Comparison of ENCODE assay signal across 6 cellular contexts in the genomic region with DNA sequence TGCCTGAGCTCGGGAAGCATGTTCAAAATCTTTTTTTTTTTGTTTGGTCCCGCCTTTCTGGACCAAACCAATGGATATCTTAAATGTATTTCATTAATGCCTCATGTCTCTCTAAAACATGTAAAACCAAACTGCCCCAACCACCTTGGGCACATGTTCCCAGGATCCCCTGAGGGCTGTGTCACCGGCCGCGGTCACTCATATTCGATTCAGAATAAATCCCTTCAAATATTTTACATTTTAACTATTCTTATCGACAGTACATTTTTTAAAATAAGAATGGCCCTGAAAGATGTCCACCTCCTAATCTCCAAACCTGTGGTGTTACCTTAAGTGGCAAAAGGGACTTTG. TPM values are rescaled to one million over a fixed set of nuclear protein-coding genes. Genes with fewer than 3 reads are reported as not detected.
DNase-seq lines count a peak whose midpoint lies in the region; ATAC-seq and TF ChIP-seq lines count a peak whose summit lies in the region.

No MANE protein-coding gene starts in this region.

- TF ChIP-seq CTCF in NB4 (IDR thresholded peaks at IDR 0.05; ENCODE audit: low read depth, low read length) (no peak), chondrocyte (IDR thresholded peaks at IDR 0.05) (no peak), GM10248 (IDR thresholded peaks at IDR 0.05; ENCODE audit: control extremely low read depth, extremely low read depth, low read depth, missing control alignments) (no peak)

- DNase-seq in NB4 (ENCODE audit: low read depth) (no peak), chondrocyte (ENCODE audit: low spot score) (no peak), NCI-H1105 (lab: John Stamatoyannopoulos, UW) (no peak), GM10248 (ENCODE audit: extremely low spot score) (no peak)

- peaks cover 39% of the 10 kb centered on the region for H3K4me1 Mint-ChIP-seq in chondrocyte (ENCODE audit: low read depth)

- CTCF ChIA-PET in GM10248 (lab: Yijun Ruan, JAX), result interaction anchor here (1.1 to 7.2 kb wide), 4 partner anchors 14 to 71 kb away, joined by 3 to 55 read pairs (median 5); no protein-coding TSS in a partner anchor

- no peaks in the 10 kb centered on the region for H3K27me3 Mint-ChIP-seq in chondrocyte (ENCODE audit: low read depth)

- peak overlapping the region in 18 of 21 experiments; percentile 41 to 100 (median 98) for H3K27ac ChIP-seq in skin epidermis

- H3K4me3 ChIP-seq in NB4 (ENCODE audit: low read depth, low read length) (peak overlapping the region; percentile 94), skin epidermis (peak overlapping the region; percentile 36 to 83 (median 45))

- H3K9me3 Mint-ChIP-seq in chondrocyte (ENCODE audit: low read depth), result no peaks in the 10 kb centered on the region

- POLR2A ChIA-PET in GM10248 (lab: Yijun Ruan, JAX), result interaction anchor here (0.6 kb wide), 1 partner anchor 539 kb away, joined by 3 read pairs; no protein-coding TSS in a partner anchor

- ATAC-seq in GM18907 (IDR thresholded peaks at IDR 0.05; ENCODE audit: unreplicated experiment), result no peak

- H3K4me3 Mint-ChIP-seq in chondrocyte (ENCODE audit: unreplicated experiment), result peak overlapping the region; percentile 93

- H3K36me3 Mint-ChIP-seq in chondrocyte (ENCODE audit: low read depth), result peaks cover 7% of the 10 kb centered on the region

- H3K27ac Mint-ChIP-seq in chondrocyte (ENCODE audit: unreplicated experiment), result peak overlapping the region; percentile 100

- TF ChIP-seq POLR2A in NB4 (IDR thresholded peaks at IDR 0.05; ENCODE audit: extremely low read depth, insufficient read length), result no peak

RNA-seq across cellular contexts. Expression of a gene that starts 2.1 kb away (rescaled TPM):
- total RNA-seq in chondrocyte, result 146 to 166 TPM (median 161 TPM) in 3 replicates

RNA-seq across cellular contexts. Expression of a gene that starts 30.4 kb away (rescaled TPM):
- total RNA-seq in chondrocyte, result 65.1 to 77.7 TPM (median 68.0 TPM) in 3 replicates

RNA-seq across cellular contexts. Expression of a gene that starts 32.4 kb away (rescaled TPM):
- total RNA-seq in chondrocyte, result 2.6 to 2.9 TPM (median 2.7 TPM) in 3 replicates

RNA-seq across cellular contexts. Expression of a gene that starts 54.9 kb away (rescaled TPM):
- total RNA-seq in chondrocyte, result 30.0 to 32.5 TPM (median 32.0 TPM) in 3 replicates

RNA-seq across cellular contexts. Expression of a gene that starts 55.6 kb away (rescaled TPM):
- total RNA-seq in chondrocyte, result 3.8 to 6.1 TPM (median 5.5 TPM) in 3 replicates
